Comparison of ENCODE assay signal across 8 cellular contexts in the genomic region with DNA sequence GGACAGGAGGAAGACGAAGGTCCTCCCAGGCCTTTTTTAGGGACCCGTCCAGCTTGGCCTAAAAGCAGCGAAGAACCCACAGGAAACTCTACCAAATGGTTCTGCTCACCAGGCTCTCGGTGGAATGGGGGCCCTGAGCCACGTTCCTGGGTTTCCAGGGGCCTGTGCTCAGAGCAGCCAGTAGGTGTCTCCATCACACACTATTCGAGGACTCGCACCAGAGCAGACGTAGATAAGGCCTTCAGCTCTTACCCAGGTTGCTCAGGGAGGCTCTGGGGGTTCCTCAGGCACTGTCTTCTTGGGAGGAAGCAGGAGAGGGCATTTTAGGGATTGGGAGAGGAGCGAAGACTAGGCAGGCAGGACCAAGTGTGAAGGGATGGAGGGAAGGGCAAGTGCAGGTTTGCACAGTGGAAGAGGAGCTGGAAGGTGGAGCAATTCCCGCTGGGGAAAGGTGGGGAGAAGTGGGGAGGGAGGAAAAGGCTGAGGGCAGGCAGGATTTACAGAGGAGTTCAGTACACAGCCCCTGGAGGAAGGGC.
DNase-seq lines count a peak whose midpoint lies in the region; ATAC-seq and TF ChIP-seq lines count a peak whose summit lies in the region.

No MANE protein-coding gene starts in this region.

- no peak overlapping the region for H3K9ac ChIP-seq in DND-41 (ENCODE audit: low read depth, low read length)

- no peak overlapping the region for H2AFZ ChIP-seq in DND-41 (ENCODE audit: low read depth, low read length)

- no peaks in the 10 kb centered on the region for H3K4me1 ChIP-seq in DND-41 (ENCODE audit: insufficient read depth, low read length)

- H4K20me1 ChIP-seq in DND-41 (ENCODE audit: insufficient read depth, low read length) = no peaks in the 10 kb centered on the region

- H3K27me3 ChIP-seq in DND-41 (ENCODE audit: insufficient read depth, low read length, poor library complexity) = peaks cover 2% of the 10 kb centered on the region

- H3K27ac ChIP-seq in DND-41 (ENCODE audit: low read length) = no peak overlapping the region

- peak; percentile 96 for TF ChIP-seq CTCF in DND-41 (IDR thresholded peaks at IDR 0.05; ENCODE audit: borderline replicate concordance, extremely low read depth, low read length, poor library complexity, severe bottlenecking)

- H3K4me3 ChIP-seq in DND-41 (ENCODE audit: low read depth in 1 of 2, low read length in 2 of 2) = no peak overlapping the region

- no peaks in the 10 kb centered on the region for H3K36me3 ChIP-seq in DND-41 (ENCODE audit: insufficient read depth, low read length)

- H3K9me3 ChIP-seq in DND-41 (ENCODE audit: insufficient read depth, low read length, severe bottlenecking) = no peaks in the 10 kb centered on the region

- no peaks in the 10 kb centered on the region for H3K79me2 ChIP-seq in DND-41 (ENCODE audit: insufficient read depth, low read length)

- DNase-seq in DND-41 (peak; percentile 73), NCI-H2196 (lab: John Stamatoyannopoulos, UW; ENCODE audit: unreplicated experiment) (peak; percentile 58), cerebellar cortex (ENCODE audit: low spot score) (peak; percentile 61), left kidney (ENCODE audit: low read depth, low spot score) (peak; percentile 88), cerebellar nuclear complex (lab: John Stamatoyannopoulos, UW) (no peak)
- peak; percentile 37 for DNase-seq in activated CD4-positive, CD25-positive, alpha-beta regulatory T cell treated with anti-CD3 and anti-CD28 coated beads, Interleukin-2, amount 50 U/mL, for 72 hours
- peak; percentile 48 to 54 for DNase-seq in stimulated activated CD4-positive, alpha-beta T cell treated with anti-CD3 and anti-CD28 coated beads, Interleukin-2, amount 100 ng/mL, for 48 hours

- peak; percentile 98 for ATAC-seq in DND-41 (ENCODE audit: insufficient read depth, low read depth)
- peak; percentile 75 for ATAC-seq in HG02759 (IDR thresholded peaks at IDR 0.05; ENCODE audit: unreplicated experiment)

- H3K4me2 ChIP-seq in DND-41 (ENCODE audit: insufficient read depth, low read length) = no peak overlapping the region

Comparison
In these comparisons a context has a peak if more than half of its experiments do, and no peak if none do; other contexts are left out.
1. DNase-seq: peak in DND-41 (single experiment), NCI-H2196 (single experiment), activated CD4-positive, CD25-positive, alpha-beta regulatory T cell treated with anti-CD3 and anti-CD28 coated beads, Interleukin-2, amount 50 U/mL, for 72 hours (single experiment), cerebellar cortex (single experiment), left kidney (single experiment) and stimulated activated CD4-positive, alpha-beta T cell treated with anti-CD3 and anti-CD28 coated beads, Interleukin-2, amount 100 ng/mL, for 48 hours (2 of 2); none in cerebellar nuclear complex (0 of 2).